ENCODE assay signal across 9 cellular contexts in the genomic region with DNA sequence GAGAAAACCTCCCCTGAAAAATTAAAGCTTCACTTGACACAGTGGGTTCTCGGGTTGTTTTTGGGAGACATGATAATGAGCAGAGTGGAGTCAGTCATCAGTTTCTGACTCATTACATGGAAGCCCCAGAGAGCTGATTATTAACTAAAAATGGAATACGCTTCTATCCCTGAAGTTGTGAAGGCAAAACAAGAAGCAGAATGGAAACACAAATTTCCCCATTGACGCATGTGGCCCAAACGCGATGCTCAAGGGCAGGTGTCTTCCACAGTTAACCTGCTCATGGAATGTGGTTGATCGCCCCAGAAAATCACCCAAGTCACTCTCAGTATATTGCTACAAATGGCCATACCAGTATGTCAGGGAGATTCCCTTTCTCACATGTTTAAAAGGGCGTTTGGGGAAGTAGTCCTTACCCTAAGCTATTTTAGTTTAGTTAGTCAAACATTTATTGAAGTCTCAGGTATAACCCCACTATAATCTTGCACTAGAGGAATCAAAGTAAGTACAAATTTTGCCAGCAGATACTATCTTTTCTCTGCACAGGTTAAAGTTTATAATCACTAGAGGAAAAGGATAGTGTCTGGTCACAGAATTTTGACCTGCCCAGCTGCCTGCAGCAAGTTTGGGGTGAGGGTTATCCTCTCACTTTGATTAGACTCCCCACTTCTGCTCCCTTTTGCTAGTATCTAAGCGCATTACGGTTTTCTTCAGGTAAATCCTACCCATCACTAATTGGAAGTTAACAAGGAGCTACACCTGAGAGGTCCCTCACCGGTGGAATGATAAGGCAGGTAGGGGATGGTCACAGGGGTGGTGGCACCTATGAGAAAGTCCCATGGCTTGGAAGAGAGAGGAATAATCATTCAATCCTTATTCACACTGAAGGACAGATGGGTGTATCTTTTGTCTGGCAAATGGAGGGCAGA. TPM values are rescaled to one million over a fixed set of nuclear protein-coding genes. Genes with fewer than 3 reads are reported as not detected.
DNase-seq lines count a peak whose midpoint lies in the region; ATAC-seq and TF ChIP-seq lines count a peak whose summit lies in the region.
"Had no signal": no experiment of that assay in that cellular context is flagged by ENCODE, and none has a peak within 500 bp of the region (broad histone marks: within the 10 kb centered on the region; RNA-seq: fewer than 3 reads in every experiment).

No MANE protein-coding gene starts in this region.

- WGBS in tibial nerve, 2 donors = 75 to 83% methylated on average over 10 of the region's 10 CpGs

- H3K36me3 ChIP-seq in OCI-LY1 (ENCODE audit: insufficient read depth, low read length) (peaks cover 98% of the 10 kb centered on the region), tibial nerve (no peaks in the 10 kb centered on the region)

- no peak overlapping the region for H2AFZ ChIP-seq in OCI-LY1 (ENCODE audit: low read length)

- intact Hi-C loops in activated naive CD4-positive, alpha-beta T cell treated with anti-CD3 and anti-CD28 coated beads for 36 hours (cut with micrococcal nuclease) = no loop called here

- H3K9me3 ChIP-seq in OCI-LY1 (ENCODE audit: low read length) = no peaks in the 10 kb centered on the region
- H3K9me3 ChIP-seq in tibial nerve = no peaks in the 10 kb centered on the region

- peaks cover 78% of the 10 kb centered on the region for H3K4me1 Mint-ChIP-seq in activated naive CD4-positive, alpha-beta T cell treated with anti-CD3 and anti-CD28 coated beads for 36 hours (ENCODE audit: low read depth)

- no peaks in the 10 kb centered on the region for H4K20me1 ChIP-seq in OCI-LY1 (ENCODE audit: insufficient read depth, low read length)

- no peak for TF ChIP-seq EP300 in tibial nerve (IDR thresholded peaks at IDR 0.05)

- H3K4me3 Mint-ChIP-seq in activated naive CD4-positive, alpha-beta T cell treated with anti-CD3 and anti-CD28 coated beads for 36 hours = no peak overlapping the region

- peaks cover 3% of the 10 kb centered on the region; the same call in 1 of the 2 replicates for H3F3A ChIP-seq in OCI-LY1 (ENCODE audit: insufficient read depth, low read length)

- H3K27ac Mint-ChIP-seq in activated naive CD4-positive, alpha-beta T cell treated with anti-CD3 and anti-CD28 coated beads for 36 hours = peak overlapping the region; percentile 22

- no peaks in the 10 kb centered on the region for H3K27me3 Mint-ChIP-seq in activated naive CD4-positive, alpha-beta T cell treated with anti-CD3 and anti-CD28 coated beads for 36 hours (ENCODE audit: low read depth)

- H3K27me3 ChIP-seq in OCI-LY1 (ENCODE audit: insufficient read depth, low read length) (no peaks in the 10 kb centered on the region), tibial nerve (no peaks in the 10 kb centered on the region)

- H3K4me1 ChIP-seq in OCI-LY1 (ENCODE audit: insufficient read depth, low read length, severe bottlenecking) (peaks cover 85% of the 10 kb centered on the region), tibial nerve (peaks cover 0 to 83% (median 33%) of the 10 kb centered on the region in 4 donors)

- H3K27ac ChIP-seq in OCI-LY1 (ENCODE audit: low read depth, low read length, poor library complexity, severe bottlenecking) (peak overlapping the region; percentile 97), tibial nerve (peak overlapping the region in 3 of 4 donors; percentile 65 to 96 (median 92))

- no peaks in the 10 kb centered on the region for H3K9me3 Mint-ChIP-seq in activated naive CD4-positive, alpha-beta T cell treated with anti-CD3 and anti-CD28 coated beads for 36 hours

- H3K4me2 ChIP-seq in OCI-LY1 (ENCODE audit: low read length) = peak overlapping the region; percentile 98

- TF ChIP-seq CTCF in OCI-LY1 (IDR thresholded peaks at IDR 0.05; ENCODE audit: low read length) = no peak
- no peak for TF ChIP-seq CTCF in tibial nerve (IDR thresholded peaks at IDR 0.05)

- H3K9ac ChIP-seq in OCI-LY1 (ENCODE audit: low read length) = peak overlapping the region; percentile 96

- no peak for TF ChIP-seq POLR2A in tibial nerve (IDR thresholded peaks at IDR 0.05)

- DNase-seq in activated naive CD4-positive, alpha-beta T cell treated with anti-CD3 and anti-CD28 coated beads for 36 hours = no peak
- DNase-seq in activated naive CD4-positive, alpha-beta T cell (lab: John Stamatoyannopoulos, UW) = no peak
- no peak for DNase-seq in tibial nerve (ENCODE audit: low spot score in 2 of 2)
- DNase-seq in ecto neural progenitor cell (ENCODE audit: low spot score) = no peak
- DNase-seq in SW480 (ENCODE audit: low spot score) = no peak
- DNase-seq in COLO668 (lab: John Stamatoyannopoulos, UW; ENCODE audit: unreplicated experiment) = no peak
- DNase-seq: stimulated activated CD4-positive, alpha-beta T cell treated with anti-CD3 and anti-CD28 coated beads, Interleukin-1b, Interleukin-23, amount 100 ng/mL, for 48 hours had no signal

- ATAC-seq in HG02642 (IDR thresholded peaks at IDR 0.05; ENCODE audit: poor library complexity, unreplicated experiment) = peak; percentile 65

- CTCF ChIA-PET in activated naive CD4-positive, alpha-beta T cell treated with anti-CD3 and anti-CD28 coated beads for 36 hours (lab: Charles Lee) = interaction anchor here (0.6 to 1.8 kb wide), 5 partner anchors 11 to 973 kb away, joined by 3 to 6 read pairs (median 4); no protein-coding TSS in a partner anchor

- peaks cover 17% of the 10 kb centered on the region for H3K36me3 Mint-ChIP-seq in activated naive CD4-positive, alpha-beta T cell treated with anti-CD3 and anti-CD28 coated beads for 36 hours (ENCODE audit: low read depth)

- peak overlapping the region; percentile 88 for H3K4me3 ChIP-seq in OCI-LY1 (ENCODE audit: low read depth, low read length, poor library complexity, severe bottlenecking)
- no peak overlapping the region for H3K4me3 ChIP-seq in tibial nerve

- H3K79me2 ChIP-seq in OCI-LY1 (ENCODE audit: insufficient read depth, low read length) = peaks cover 100% of the 10 kb centered on the region

- H3K9me2 ChIP-seq in OCI-LY1 (ENCODE audit: low read depth, low read length) = no peaks in the 10 kb centered on the region

RNA-seq across cellular contexts. Expression of a gene that starts 7.8 kb away (rescaled TPM):
- total RNA-seq in activated naive CD4-positive, alpha-beta T cell treated with anti-CD3 and anti-CD28 coated beads for 36 hours = 10 to 100 TPM; 48.4 to 49.6 TPM
- 10 to 100 TPM; 54.7 to 79.1 (median 67.0) TPM for total RNA-seq in tibial nerve

RNA-seq across cellular contexts. Expression of a gene that starts 55.3 kb away (rescaled TPM):
- 10 to 100 TPM; 75.2 to 81.5 TPM for total RNA-seq in activated naive CD4-positive, alpha-beta T cell treated with anti-CD3 and anti-CD28 coated beads for 36 hours
- 10 to 100 TPM; 44.1 to 62.4 (median 54.8) TPM for total RNA-seq in tibial nerve
